Comparison of ENCODE assay signal across 8 cellular contexts in the genomic region with DNA sequence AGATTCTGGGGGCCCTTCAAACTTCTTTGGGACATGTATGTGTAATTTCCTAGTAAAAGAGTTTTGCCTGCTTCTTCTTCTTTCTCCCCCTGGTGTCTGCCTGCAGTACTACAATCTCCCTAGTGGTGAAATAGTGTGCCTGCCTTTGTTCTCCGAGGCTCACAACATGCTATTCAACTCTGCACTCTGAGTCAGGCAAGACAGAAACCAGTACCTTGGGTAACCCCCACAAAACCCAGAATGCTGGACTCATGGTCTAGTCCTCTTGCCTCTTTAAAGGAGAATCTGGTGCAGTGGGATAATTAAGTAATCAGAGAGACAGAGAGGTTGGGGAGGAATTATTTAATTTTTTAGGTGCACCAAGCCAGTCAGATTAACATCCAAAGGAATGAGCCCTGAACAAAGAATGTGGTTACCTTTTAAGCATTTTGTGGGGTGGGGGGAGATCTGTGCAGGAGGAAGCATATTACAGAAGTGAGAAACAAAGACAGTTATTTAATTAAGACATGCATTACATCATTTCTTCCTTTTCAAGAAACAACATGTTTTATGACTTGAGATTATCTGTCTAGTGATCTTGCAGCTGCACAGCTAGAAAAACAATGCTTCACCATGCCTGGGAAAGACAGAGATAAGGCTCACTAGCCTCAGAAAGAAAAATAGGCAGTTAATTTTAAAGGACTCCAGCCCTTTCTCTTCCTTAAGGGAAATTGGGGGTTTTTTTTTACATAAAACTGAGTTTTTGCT. TPM values are rescaled to one million over a fixed set of nuclear protein-coding genes. Genes with fewer than 3 reads are reported as not detected.
DNase-seq lines count a peak whose midpoint lies in the region; FAIRE-seq and TF ChIP-seq lines count a peak whose summit lies in the region.

No MANE protein-coding gene starts in this region.

- 9 to 10% (median 9%) methylated on average over 1 of the region's 1 CpG for WGBS in small intestine, 3 donors

- CTCF ChIA-PET in activated naive CD4-positive, alpha-beta T cell treated with anti-CD3 and anti-CD28 coated beads for 36 hours (lab: Charles Lee): interaction anchor here (0.6 to 1.5 kb wide), 4 partner anchors 12 to 217 kb away, joined by 3 to 4 read pairs (median 3); no protein-coding TSS in a partner anchor

- FAIRE-seq in D721Med (lab: Jason Lieb, UNC) (no peak), small intestine (lab: Jason Lieb, UNC) (no peak)

- intact Hi-C loops in activated naive CD4-positive, alpha-beta T cell treated with anti-CD3 and anti-CD28 coated beads for 36 hours (cut with micrococcal nuclease): loop anchor here (1.0 kb wide), 2 partner anchors 371 to 440 kb away; no protein-coding TSS in a partner anchor
- intact Hi-C loops in left ventricle myocardium inferior (cut with micrococcal nuclease): no loop called here

- 0 out of 2 replicates have a peak, but pooled peaks cover 4% of the 10 kb centered on the region for H3K4me1 ChIP-seq in SJCRH30
- peaks cover 4% of the 10 kb centered on the region for H3K4me1 ChIP-seq in left ventricle myocardium inferior
- no peaks in the 10 kb centered on the region for H3K4me1 ChIP-seq in small intestine (ENCODE audit: control insufficient read depth in 2 of 2, insufficient read depth in 1 of 2, low read depth in 1 of 2, low read length in 1 of 2)

- H3K27ac Mint-ChIP-seq in activated naive CD4-positive, alpha-beta T cell treated with anti-CD3 and anti-CD28 coated beads for 36 hours: no peak overlapping the region

- TF ChIP-seq CTCF in D721Med (IDR thresholded peaks at IDR 0.05; ENCODE audit: insufficient read depth, missing control alignments) (peak; percentile 55), GM20000 (IDR thresholded peaks at IDR 0.05; ENCODE audit: extremely low read depth, missing control alignments) (peak; percentile 33), left ventricle myocardium inferior (IDR thresholded peaks at IDR 0.05; ENCODE audit: borderline replicate concordance) (peak; percentile 83)

- H3K27me3 Mint-ChIP-seq in activated naive CD4-positive, alpha-beta T cell treated with anti-CD3 and anti-CD28 coated beads for 36 hours (ENCODE audit: low read depth): peaks cover 17% of the 10 kb centered on the region

- H3K9me3 Mint-ChIP-seq in activated naive CD4-positive, alpha-beta T cell treated with anti-CD3 and anti-CD28 coated beads for 36 hours: no peaks in the 10 kb centered on the region

- H3K9me3 ChIP-seq in SJCRH30 (replicated peaks) (no peaks in the 10 kb centered on the region), left ventricle myocardium inferior (replicated peaks) (no peaks in the 10 kb centered on the region), small intestine (ENCODE audit: control insufficient read depth, low read depth) (no peaks in the 10 kb centered on the region)

- H3K4me3 ChIP-seq in SJCRH30: no peak overlapping the region
- H3K4me3 ChIP-seq in left ventricle myocardium inferior: no peak overlapping the region
- H3K4me3 ChIP-seq in small intestine (ENCODE audit: low read depth in 1 of 2, low read length in 2 of 2): no peak overlapping the region

- H3K36me3 ChIP-seq in SJCRH30: no peaks in the 10 kb centered on the region
- no peaks in the 10 kb centered on the region for H3K36me3 ChIP-seq in left ventricle myocardium inferior
- H3K36me3 ChIP-seq in small intestine (ENCODE audit: control insufficient read depth in 2 of 2, insufficient read depth in 2 of 2, low read length in 2 of 2): no peaks in the 10 kb centered on the region

- DNase-seq in D721Med (ENCODE audit: insufficient read length, low spot score): no peak
- DNase-seq in GM20000 (ENCODE audit: low spot score): peak; percentile 62
- peak; percentile 23 for DNase-seq in HS-5 (ENCODE audit: low read depth)
- DNase-seq in SJCRH30: peak; percentile 64 to 83
- DNase-seq in activated naive CD4-positive, alpha-beta T cell treated with anti-CD3 and anti-CD28 coated beads for 36 hours: peak; percentile 79
- DNase-seq in left ventricle myocardium inferior: no peak
- DNase-seq in small intestine: peak; percentile 67
- DNase-seq in DMS79 treated with DMSO at 0.1 percent for 48 hours (lab: John Stamatoyannopoulos, UW): no peak

- H3K27ac ChIP-seq in SJCRH30: no peak overlapping the region
- H3K27ac ChIP-seq in left ventricle myocardium inferior (replicated peaks): peak overlapping the region; percentile 38
- H3K27ac ChIP-seq in small intestine (ENCODE audit: low read depth in 1 of 2, low read length in 1 of 2): no peak overlapping the region

- H3K36me3 Mint-ChIP-seq in activated naive CD4-positive, alpha-beta T cell treated with anti-CD3 and anti-CD28 coated beads for 36 hours (ENCODE audit: low read depth): no peaks in the 10 kb centered on the region

- H3K27me3 ChIP-seq in SJCRH30: no peaks in the 10 kb centered on the region
- no peaks in the 10 kb centered on the region for H3K27me3 ChIP-seq in left ventricle myocardium inferior (ENCODE audit: low read depth)
- H3K27me3 ChIP-seq in small intestine (ENCODE audit: control insufficient read depth in 2 of 2, insufficient read depth in 2 of 2, low read length in 2 of 2): no peaks in the 10 kb centered on the region

- H3K4me1 Mint-ChIP-seq in activated naive CD4-positive, alpha-beta T cell treated with anti-CD3 and anti-CD28 coated beads for 36 hours (ENCODE audit: low read depth): peaks cover 6% of the 10 kb centered on the region

- no peak overlapping the region for H3K4me3 Mint-ChIP-seq in activated naive CD4-positive, alpha-beta T cell treated with anti-CD3 and anti-CD28 coated beads for 36 hours

RNA-seq across cellular contexts. Expression of gene MS4A6A, which starts 11.0 kb away (rescaled TPM):
- total RNA-seq in SJCRH30 (2014; rRNA removed; shearing (Covaris generic)): not detected in 2 replicates
- not detected for total RNA-seq in activated naive CD4-positive, alpha-beta T cell treated with anti-CD3 and anti-CD28 coated beads for 36 hours
- 42.1 TPM for total RNA-seq in left ventricle myocardium inferior
- polyA plus RNA-seq in small intestine: 10 to 100 TPM in 2 of 3 donors, 1 to 10 TPM in 1; 7.6 to 74.3 (median 71.1) TPM

RNA-seq across cellular contexts. Expression of gene MS4A4E, which starts 49.1 kb away (rescaled TPM):
- total RNA-seq in SJCRH30 (2014; rRNA removed; shearing (Covaris generic)): not detected in 2 replicates
- not detected for total RNA-seq in activated naive CD4-positive, alpha-beta T cell treated with anti-CD3 and anti-CD28 coated beads for 36 hours
- total RNA-seq in left ventricle myocardium inferior: 0.93 TPM
- polyA plus RNA-seq in small intestine: under 1 TPM in 1 of 3 donors, not detected in 2; 0.61 TPM

Comparison
In these comparisons a context has a peak if more than half of its experiments do, and no peak if none do; other contexts are left out.
1. DNase-seq: peak in GM20000 (single experiment), HS-5 (single experiment), SJCRH30 (2 of 2), activated naive CD4-positive, alpha-beta T cell treated with anti-CD3 and anti-CD28 coated beads for 36 hours (single experiment) and small intestine (single experiment); none in D721Med (single experiment), left ventricle myocardium inferior (single experiment) and DMS79 treated with DMSO at 0.1 percent for 48 hours (single experiment).
2. CTCF ChIP-seq: peak in every context shown above with its lines; median percentile 83 in left ventricle myocardium inferior; 55 in D721Med; 33 in GM20000.
3. RNA of gene MS4A6A, which starts 11.0 kb away (total RNA-seq): 42.1 TPM in left ventricle myocardium inferior (single experiment); not detected in SJCRH30 and not detected in activated naive CD4-positive, alpha-beta T cell treated with anti-CD3 and anti-CD28 coated beads for 36 hours; every median in the first group is over 10 times any median in the second.